1 cellular context compared by ENCODE assay signal in the genomic region with DNA sequence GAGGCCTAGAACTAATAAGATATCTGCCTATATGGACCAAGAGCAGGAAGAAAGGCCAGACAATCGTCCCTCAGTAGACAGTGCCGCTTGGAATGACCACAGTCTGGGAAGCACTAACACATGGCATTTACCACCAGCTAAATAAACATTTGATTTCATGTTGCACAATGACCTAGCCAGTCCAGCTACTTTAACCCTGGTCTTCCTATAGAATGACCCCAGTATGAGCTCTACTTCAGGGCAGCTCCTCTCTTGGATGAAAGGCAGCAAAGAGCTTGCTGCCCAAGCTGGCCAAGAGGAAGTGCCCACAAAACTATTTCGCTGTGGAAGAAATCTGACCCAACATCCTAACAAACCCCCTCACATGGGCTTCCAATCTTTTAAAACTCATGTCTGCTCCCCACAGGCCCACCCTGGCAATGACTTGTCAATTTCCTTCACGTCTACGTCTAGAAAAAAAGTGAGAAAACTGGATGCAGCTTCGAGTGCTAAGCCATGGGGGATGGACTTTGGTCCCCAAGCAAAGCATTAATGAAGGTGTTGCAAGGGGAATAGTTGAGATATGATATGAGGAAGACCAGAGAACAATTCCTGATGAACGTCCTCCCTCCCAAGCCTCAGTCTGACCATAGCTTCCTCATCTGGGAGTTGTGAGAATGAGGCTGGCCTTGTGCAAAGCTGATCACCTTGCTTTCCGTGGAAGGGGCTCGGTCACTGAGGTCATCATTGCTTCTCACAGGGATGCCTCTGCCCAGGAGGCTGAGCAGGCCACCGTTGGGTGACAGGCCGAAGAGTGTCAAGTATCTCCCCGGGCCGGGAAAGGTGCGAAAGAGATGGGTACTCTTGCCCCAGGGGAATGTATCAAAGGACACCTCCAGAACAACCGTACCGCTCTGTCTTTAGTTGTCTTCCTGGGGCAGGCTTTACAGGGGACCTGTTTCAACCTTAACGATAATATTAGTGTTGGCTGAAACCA.
TF ChIP-seq lines count a peak whose summit lies in the region.

No MANE protein-coding gene starts in this region.

TF ChIP-seq in endothelial cell of umbilical vein, 7 proteins besides CTCF, POLR2A, EP300 and RAD21:
- TF ChIP-seq MYC (IDR thresholded peaks at IDR 0.05; ENCODE audit: low read depth, low read length) (no peak), FOS (IDR thresholded peaks at IDR 0.05; ENCODE audit: borderline replicate concordance, insufficient read depth, low read length) (no peak), GATA2 (IDR thresholded peaks at IDR 0.05; ENCODE audit: insufficient read depth, insufficient read length, low read depth, low read length) (no peak), POLR2AphosphoS5 (IDR thresholded peaks at IDR 0.05; ENCODE audit: insufficient read depth, low read depth, low read length) (no peak), JUN (IDR thresholded peaks at IDR 0.05; ENCODE audit: borderline replicate concordance, insufficient read depth, insufficient read length, low read depth) (no peak), EZH2 (IDR thresholded peaks at IDR 0.05; ENCODE audit: borderline replicate concordance, low read depth, low read length, severe bottlenecking) (no peak)
- TF ChIP-seq, protein P1, sequence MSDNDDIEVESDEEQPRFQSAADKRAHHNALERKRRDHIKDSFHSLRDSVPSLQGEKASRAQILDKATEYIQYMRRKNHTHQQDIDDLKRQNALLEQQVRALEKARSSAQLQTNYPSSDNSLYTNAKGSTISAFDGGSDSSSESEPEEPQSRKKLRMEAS (IDR thresholded peaks at IDR 0.05; ENCODE audit: insufficient read depth, insufficient read length): no peak
TF ChIP-seq in endothelial cell of umbilical vein: peak in this region for 0.
